1 cellular context compared by ENCODE assay signal in the genomic region with DNA sequence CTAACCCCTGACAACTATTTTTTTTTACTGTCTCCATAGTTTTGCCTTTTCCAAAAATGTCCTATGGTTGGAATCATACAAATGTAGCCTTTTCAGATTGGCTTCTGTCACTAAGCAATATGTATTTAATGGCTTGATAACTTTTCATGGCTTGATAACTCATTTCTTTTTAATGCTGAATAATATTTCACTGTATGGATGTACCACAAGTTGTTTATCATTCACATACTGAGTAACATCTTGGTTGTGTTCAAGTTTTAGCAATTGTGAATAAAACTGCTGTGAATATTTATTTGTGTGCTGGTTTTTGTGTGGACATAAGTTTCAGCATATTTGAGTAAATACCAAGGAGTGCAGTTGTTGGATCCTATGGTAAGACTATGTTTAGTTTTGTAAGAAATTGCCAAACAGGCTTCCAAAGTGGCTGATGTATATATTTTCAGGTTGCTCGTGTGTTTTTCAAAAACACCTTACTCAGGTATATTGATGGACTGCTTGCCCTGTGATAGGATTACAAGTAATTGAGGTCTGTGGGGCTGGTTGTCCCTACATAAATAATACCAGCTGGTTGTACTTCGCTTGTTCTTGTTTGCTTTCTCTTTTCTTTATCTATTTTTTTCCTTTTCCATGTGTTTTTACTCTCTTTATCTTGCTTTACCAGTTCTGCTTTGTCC.
TF ChIP-seq lines count a peak whose summit lies in the region.

No MANE protein-coding gene starts in this region.

TF ChIP-seq in K562, 482 proteins besides CTCF, POLR2A, EP300 and RAD21 (continues in another document):
- TF ChIP-seq RBM25 (IDR thresholded peaks at IDR 0.05; ENCODE audit: low read depth, low read length, severe bottlenecking) (no peak), ZNF316 (IDR thresholded peaks at IDR 0.05) (peak; percentile 51), IRF2 (CRISPR knock-in tag; IDR thresholded peaks at IDR 0.05) (no peak), LARP7 (IDR thresholded peaks at IDR 0.05) (no peak), SIN3A (IDR thresholded peaks at IDR 0.05; ENCODE audit: borderline replicate concordance in 2 of 2, control insufficient read depth in 1 of 2, low read depth in 2 of 2, low read length in 2 of 2) (no peak), CEBPG (CRISPR knock-in tag; IDR thresholded peaks at IDR 0.05) (no peak), CEBPG (tag; conservative IDR thresholded peaks at IDR 0.05 in 1 of 2, IDR thresholded peaks at IDR 0.05 in 1 of 2) (no peak), CBFA2T2 (conservative IDR thresholded peaks at IDR 0.05) (peak; percentile 17; the same call in 1 of the 2 replicates), ZBTB43 (CRISPR knock-in tag; IDR thresholded peaks at IDR 0.05) (no peak), CREB1 (IDR thresholded peaks at IDR 0.05) (no peak), CREB1 (CRISPR knock-in tag; IDR thresholded peaks at IDR 0.05) (no peak), ELF2 (CRISPR knock-in tag; IDR thresholded peaks at IDR 0.05) (no peak), ILK (tag; IDR thresholded peaks at IDR 0.05; ENCODE audit: borderline replicate concordance, low read depth) (no peak), NFE2L1 (tag; IDR thresholded peaks at IDR 0.05; ENCODE audit: borderline replicate concordance, low read depth) (no peak), ZNF146 (CRISPR knock-in tag; IDR thresholded peaks at IDR 0.05; ENCODE audit: unreplicated experiment) (no peak), SMARCC2 (IDR thresholded peaks at IDR 0.05; ENCODE audit: low read depth) (no peak), SRSF3 (IDR thresholded peaks at IDR 0.05; ENCODE audit: insufficient read depth, low read length) (no peak), PYGO2 (tag; IDR thresholded peaks at IDR 0.05) (no peak), MAFF (IDR thresholded peaks at IDR 0.05; ENCODE audit: low read length) (peak; percentile 31; the same call in 1 of the 2 replicates), SIRT6 (IDR thresholded peaks at IDR 0.05; ENCODE audit: low read depth, low read length) (no peak), TAL1 (IDR thresholded peaks at IDR 0.05) (peak; percentile 45), ZNF507 (tag; conservative IDR thresholded peaks at IDR 0.05) (no peak), DIDO1 (tag; IDR thresholded peaks at IDR 0.05; ENCODE audit: low read depth) (no peak), ZNF551 (CRISPR knock-in tag; IDR thresholded peaks at IDR 0.05) (no peak), RREB1 (CRISPR knock-in tag; IDR thresholded peaks at IDR 0.05) (no peak), POLR3G (IDR thresholded peaks at IDR 0.05; ENCODE audit: extremely low read depth, insufficient read length, insufficient replicate concordance) (no peak), MAFK (IDR thresholded peaks at IDR 0.05; ENCODE audit: low read length) (no peak), TCF3 (CRISPR knock-in tag; IDR thresholded peaks at IDR 0.05) (peak; percentile 18; the same call in 1 of the 2 replicates), EP400 (IDR thresholded peaks at IDR 0.05) (no peak), CBFA2T3 (IDR thresholded peaks at IDR 0.05) (peak; percentile 43; the same call in 1 of the 2 replicates), ZC3H11A (IDR thresholded peaks at IDR 0.05; ENCODE audit: low read depth, low read length) (no peak), ZHX1 (conservative IDR thresholded peaks at IDR 0.05; ENCODE audit: low read length) (no peak), ARHGAP35 (IDR thresholded peaks at IDR 0.05; ENCODE audit: partially characterized antibody) (no peak), ARID1B (IDR thresholded peaks at IDR 0.05) (0 out of 2 replicates have a peak, but pooled peaks have one; percentile 29), ZBTB34 (CRISPR knock-in tag; IDR thresholded peaks at IDR 0.05) (no peak), HEY1 (CRISPR knock-in tag; IDR thresholded peaks at IDR 0.05; ENCODE audit: borderline replicate concordance) (no peak), C11orf30 (IDR thresholded peaks at IDR 0.05; ENCODE audit: low read depth) (peak; percentile 55; the same call in 1 of the 2 replicates), CTCFL (IDR thresholded peaks at IDR 0.05; ENCODE audit: borderline replicate concordance, insufficient read depth, low read depth, low read length, poor library complexity, severe bottlenecking) (no peak), MAFG (tag; conservative IDR thresholded peaks at IDR 0.05) (0 out of 2 replicates have a peak, but pooled peaks have one; percentile 18)
- TF ChIP-seq, protein P1, sequence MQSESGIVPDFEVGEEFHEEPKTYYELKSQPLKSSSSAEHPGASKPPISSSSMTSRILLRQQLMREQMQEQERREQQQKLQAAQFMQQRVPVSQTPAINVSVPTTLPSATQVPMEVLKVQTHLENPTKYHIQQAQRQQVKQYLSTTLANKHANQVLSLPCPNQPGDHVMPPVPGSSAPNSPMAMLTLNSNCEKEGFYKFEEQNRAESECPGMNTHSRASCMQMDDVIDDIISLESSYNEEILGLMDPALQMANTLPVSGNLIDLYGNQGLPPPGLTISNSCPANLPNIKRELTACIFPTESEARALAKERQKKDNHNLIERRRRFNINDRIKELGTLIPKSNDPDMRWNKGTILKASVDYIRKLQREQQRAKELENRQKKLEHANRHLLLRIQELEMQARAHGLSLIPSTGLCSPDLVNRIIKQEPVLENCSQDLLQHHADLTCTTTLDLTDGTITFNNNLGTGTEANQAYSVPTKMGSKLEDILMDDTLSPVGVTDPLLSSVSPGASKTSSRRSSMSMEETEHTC (IDR thresholded peaks at IDR 0.05) = no peak
- TF ChIP-seq, protein P2, sequence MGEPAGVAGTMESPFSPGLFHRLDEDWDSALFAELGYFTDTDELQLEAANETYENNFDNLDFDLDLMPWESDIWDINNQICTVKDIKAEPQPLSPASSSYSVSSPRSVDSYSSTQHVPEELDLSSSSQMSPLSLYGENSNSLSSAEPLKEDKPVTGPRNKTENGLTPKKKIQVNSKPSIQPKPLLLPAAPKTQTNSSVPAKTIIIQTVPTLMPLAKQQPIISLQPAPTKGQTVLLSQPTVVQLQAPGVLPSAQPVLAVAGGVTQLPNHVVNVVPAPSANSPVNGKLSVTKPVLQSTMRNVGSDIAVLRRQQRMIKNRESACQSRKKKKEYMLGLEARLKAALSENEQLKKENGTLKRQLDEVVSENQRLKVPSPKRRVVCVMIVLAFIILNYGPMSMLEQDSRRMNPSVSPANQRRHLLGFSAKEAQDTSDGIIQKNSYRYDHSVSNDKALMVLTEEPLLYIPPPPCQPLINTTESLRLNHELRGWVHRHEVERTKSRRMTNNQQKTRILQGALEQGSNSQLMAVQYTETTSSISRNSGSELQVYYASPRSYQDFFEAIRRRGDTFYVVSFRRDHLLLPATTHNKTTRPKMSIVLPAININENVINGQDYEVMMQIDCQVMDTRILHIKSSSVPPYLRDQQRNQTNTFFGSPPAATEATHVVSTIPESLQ (CRISPR knock-in tag; IDR thresholded peaks at IDR 0.05) = no peak
- TF ChIP-seq, protein P3, sequence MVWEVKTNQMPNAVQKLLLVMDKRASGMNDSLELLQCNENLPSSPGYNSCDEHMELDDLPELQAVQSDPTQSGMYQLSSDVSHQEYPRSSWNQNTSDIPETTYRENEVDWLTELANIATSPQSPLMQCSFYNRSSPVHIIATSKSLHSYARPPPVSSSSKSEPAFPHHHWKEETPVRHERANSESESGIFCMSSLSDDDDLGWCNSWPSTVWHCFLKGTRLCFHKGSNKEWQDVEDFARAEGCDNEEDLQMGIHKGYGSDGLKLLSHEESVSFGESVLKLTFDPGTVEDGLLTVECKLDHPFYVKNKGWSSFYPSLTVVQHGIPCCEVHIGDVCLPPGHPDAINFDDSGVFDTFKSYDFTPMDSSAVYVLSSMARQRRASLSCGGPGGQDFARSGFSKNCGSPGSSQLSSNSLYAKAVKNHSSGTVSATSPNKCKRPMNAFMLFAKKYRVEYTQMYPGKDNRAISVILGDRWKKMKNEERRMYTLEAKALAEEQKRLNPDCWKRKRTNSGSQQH (CRISPR knock-in tag; IDR thresholded peaks at IDR 0.05) = no peak
